22 cellular contexts compared by ENCODE assay signal in the genomic region with DNA sequence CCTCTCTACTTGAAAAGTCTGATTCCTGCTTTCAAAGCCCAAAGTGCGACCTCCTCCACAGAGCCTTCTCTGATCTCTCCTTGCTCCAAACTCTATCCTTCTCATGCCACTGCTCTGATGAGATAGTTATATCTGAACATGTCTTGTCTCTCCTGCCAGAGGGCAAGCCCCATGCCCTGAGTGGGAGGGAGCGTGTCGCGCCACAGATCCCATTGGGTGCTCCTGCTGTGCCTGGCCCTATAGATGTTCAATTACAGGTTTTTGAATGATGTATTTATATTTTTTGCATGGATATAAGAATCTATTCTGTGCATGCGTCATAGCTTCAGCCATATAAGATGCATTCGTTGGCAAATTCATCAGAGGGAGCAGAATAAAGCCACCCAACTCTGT. TPM values are rescaled to one million over a fixed set of nuclear protein-coding genes. Genes with fewer than 3 reads are reported as not detected.
DNase-seq lines count a peak whose midpoint lies in the region; ATAC-seq, FAIRE-seq and TF ChIP-seq lines count a peak whose summit lies in the region.
"Had no signal": no experiment of that assay in that cellular context is flagged by ENCODE, and none has a peak within 500 bp of the region (broad histone marks: within the 10 kb centered on the region; RNA-seq: fewer than 3 reads in every experiment).

No MANE protein-coding gene starts in this region.

- H3K36me3 Mint-ChIP-seq in stimulated activated memory B cell treated with anti-CD40 and anti-IgM and Interleukin-4, amounts not matched to agents 10 μg/mL and 1 μg/mL and 100 μg/mL, for 72 hours = no peaks in the 10 kb centered on the region

- no peak overlapping the region for H3K56ac ChIP-seq in H1 (replicated peaks; ENCODE audit: insufficient read length, low read depth, low read length)

- no peak overlapping the region for H2BK20ac ChIP-seq in H1 (ENCODE audit: low read length)

- no peak overlapping the region for H3K14ac ChIP-seq in H1 (ENCODE audit: insufficient read length)

- H3K36me3 ChIP-seq in left ventricle myocardium inferior (no peaks in the 10 kb centered on the region), H1 (ENCODE audit: control insufficient read depth in 2 of 4, insufficient read depth in 4 of 4, low read length in 3 of 4) (no peaks in the 10 kb centered on the region), neural cell (ENCODE audit: insufficient read depth, low read length) (no peaks in the 10 kb centered on the region), tibial nerve (no peaks in the 10 kb centered on the region)
- H3K36me3 ChIP-seq: colonic mucosa, pancreas, SJSA1 had no signal

- CTCF ChIA-PET in H1 (lab: Charles Lee; ENCODE audit: partially characterized antibody) = interaction anchor here (0.6 to 1.6 kb wide), 4 partner anchors 14 to 275 kb away, joined by 3 to 5 read pairs (median 4); no protein-coding TSS in a partner anchor

- H3K27me3 ChIP-seq in left ventricle myocardium inferior (ENCODE audit: low read depth) (no peaks in the 10 kb centered on the region), H1 (replicated peaks in 1 of 4; ENCODE audit: control insufficient read depth in 3 of 4, extremely low read depth in 1 of 4, insufficient read depth in 3 of 4, low read length in 3 of 4) (no peaks in the 10 kb centered on the region; a peak in 2 of 7 replicates), neural cell (ENCODE audit: insufficient read depth, low read depth, low read length) (no peaks in the 10 kb centered on the region), tibial nerve (no peaks in the 10 kb centered on the region)
- H3K27me3 ChIP-seq: colonic mucosa, pancreas, SJSA1 had no signal

- no peaks in the 10 kb centered on the region for H3F3A ChIP-seq in neural cell (ENCODE audit: insufficient read depth, low read length, poor library complexity, severe bottlenecking)

- no peaks in the 10 kb centered on the region for H3K79me1 ChIP-seq in H1 (ENCODE audit: low read depth, low read length)

- H3K27ac ChIP-seq in left ventricle myocardium inferior (replicated peaks) = peak overlapping the region; percentile 89
- no peak overlapping the region for H3K27ac ChIP-seq in H1 (ENCODE audit: low read depth, low read length)
- H3K27ac ChIP-seq in neural cell (ENCODE audit: low read length) = peak overlapping the region; percentile 55
- H3K27ac ChIP-seq in tibial nerve = peak overlapping the region in 3 of 4 donors; percentile 17 to 83 (median 75)
- H3K27ac ChIP-seq: C4-2B, colonic mucosa, pancreas, SJSA1 had no signal

- H4K20me1 ChIP-seq in H1 (replicated peaks in 1 of 2; ENCODE audit: control insufficient read depth in 1 of 2, insufficient read depth in 2 of 2, low read length in 2 of 2) (no peaks in the 10 kb centered on the region), neural cell (ENCODE audit: insufficient read depth) (no peaks in the 10 kb centered on the region)

- DNase-seq in left ventricle myocardium inferior (no peak), left ventricle myocardium superior (no peak), H1 (ENCODE audit: low read depth in 1 of 2, low spot score in 2 of 2) (no peak), tibial nerve (ENCODE audit: low spot score in 2 of 2) (no peak), SKM-1 treated with dmso at 0.1 percent for 144 hours (lab: John Stamatoyannopoulos, UW; ENCODE audit: unreplicated experiment) (no peak)
- DNase-seq: activated B cell treated with CpG ODN at 0.5 μM for 24 hours; activated CD4-positive, alpha-beta memory T cell treated with anti-CD3 and anti-CD28 coated beads, Interleukin-2, amount 10 ng/mL, durations not matched to agents 7 days and 5 days; activated naive CD4-positive, alpha-beta T cell treated with Interleukin-2 at 50 U/mL for 16 hours; activated T-cell treated with anti-CD3 and anti-CD28 coated beads, Interleukin-2, amount 50 U/mL, for 24 hours; colonic mucosa; left colon; pancreas had no signal

- no peak overlapping the region for H3K27ac Mint-ChIP-seq in stimulated activated memory B cell treated with anti-CD40 and anti-IgM and Interleukin-4, amounts not matched to agents 10 μg/mL and 1 μg/mL and 100 μg/mL, for 72 hours
- H3K27ac Mint-ChIP-seq: activated B cell treated with CpG ODN at 0.5 μM for 24 hours; activated CD4-positive, alpha-beta memory T cell treated with anti-CD3 and anti-CD28 coated beads, Interleukin-2, amount 10 ng/mL, durations not matched to agents 7 days and 5 days; activated T-cell treated with anti-CD3 and anti-CD28 coated beads, Interleukin-2, amount 50 U/mL, for 24 hours; stimulated activated naive CD8-positive, alpha-beta T cell treated with anti-CD3 and anti-CD28 coated beads, Interleukin-15, Interleukin-2, amounts not matched to agents 100 ng/mL and 50 ng/mL, for 24 hours; T-helper 2 cell treated with Interferon-gamma antibody and Interleukin-4, amounts not matched to agents 5 μg/mL and 100 μg/mL, for 36 hours had no signal

- no peak for FAIRE-seq in H1 (lab: Jason Lieb, UNC)
- FAIRE-seq: A204.1, H54, pancreas had no signal

- no peak overlapping the region for H4K8ac ChIP-seq in H1 (ENCODE audit: extremely low read depth, insufficient read depth, low read length)

- peak overlapping the region; percentile 1; the same call in 1 of the 2 replicates for H2AK5ac ChIP-seq in H1 (ENCODE audit: low read depth, low read length)

- H3K4me2 ChIP-seq in H1 (ENCODE audit: insufficient read depth in 1 of 2, low read depth in 2 of 2, low read length in 2 of 2) (peak overlapping the region; percentile 55 to 61; a peak in 2 of 4 replicates), neural cell (ENCODE audit: low read length) (no peak overlapping the region)

- H3K9me3 Mint-ChIP-seq in stimulated activated memory B cell treated with anti-CD40 and anti-IgM and Interleukin-4, amounts not matched to agents 10 μg/mL and 1 μg/mL and 100 μg/mL, for 72 hours = no peaks in the 10 kb centered on the region
- H3K9me3 Mint-ChIP-seq: activated B cell treated with CpG ODN at 0.5 μM for 24 hours; activated CD4-positive, alpha-beta memory T cell treated with anti-CD3 and anti-CD28 coated beads, Interleukin-2, amount 10 ng/mL, durations not matched to agents 7 days and 5 days; activated T-cell treated with anti-CD3 and anti-CD28 coated beads, Interleukin-2, amount 50 U/mL, for 24 hours; stimulated activated naive CD8-positive, alpha-beta T cell treated with anti-CD3 and anti-CD28 coated beads, Interleukin-15, Interleukin-2, amounts not matched to agents 100 ng/mL and 50 ng/mL, for 24 hours; T-helper 2 cell treated with Interferon-gamma antibody and Interleukin-4, amounts not matched to agents 5 μg/mL and 100 μg/mL, for 36 hours had no signal

- TF ChIP-seq POLR2A in H1 (IDR thresholded peaks at IDR 0.05; ENCODE audit: control extremely low read depth in 1 of 2, low read depth in 2 of 2, low read length in 2 of 2) (no peak), tibial nerve (IDR thresholded peaks at IDR 0.05) (no peak)

- TF ChIP-seq EP300 in H1 (IDR thresholded peaks at IDR 0.05; ENCODE audit: borderline replicate concordance in 1 of 2, low read depth in 2 of 2, low read length in 2 of 2) (no peak), neural cell (conservative IDR thresholded peaks at IDR 0.05; ENCODE audit: poor library complexity, severe bottlenecking) (no peak), tibial nerve (IDR thresholded peaks at IDR 0.05) (no peak)

- ATAC-seq in left ventricle myocardium superior = no peak
- ATAC-seq in stimulated activated memory B cell treated with anti-CD40 and anti-IgM and Interleukin-4, amounts not matched to agents 10 μg/mL and 1 μg/mL and 100 μg/mL, for 72 hours = no peak
- no peak for ATAC-seq in GM21717 (IDR thresholded peaks at IDR 0.05; ENCODE audit: unreplicated experiment)
- ATAC-seq: left colon had no signal

- TF ChIP-seq CTCF in left ventricle myocardium inferior (IDR thresholded peaks at IDR 0.05; ENCODE audit: borderline replicate concordance) (no peak), H1 (IDR thresholded peaks at IDR 0.05; ENCODE audit: control extremely low read depth in 1 of 3, insufficient read depth in 1 of 3, low read depth in 1 of 3, low read length in 3 of 3) (no peak), neural cell (IDR thresholded peaks at IDR 0.05; ENCODE audit: poor library complexity, severe bottlenecking) (no peak), tibial nerve (IDR thresholded peaks at IDR 0.05) (no peak)

- H3K27me3 Mint-ChIP-seq in stimulated activated memory B cell treated with anti-CD40 and anti-IgM and Interleukin-4, amounts not matched to agents 10 μg/mL and 1 μg/mL and 100 μg/mL, for 72 hours = peaks cover 32% of the 10 kb centered on the region
- H3K27me3 Mint-ChIP-seq: activated B cell treated with CpG ODN at 0.5 μM for 24 hours; stimulated activated naive CD8-positive, alpha-beta T cell treated with anti-CD3 and anti-CD28 coated beads, Interleukin-15, Interleukin-2, amounts not matched to agents 100 ng/mL and 50 ng/mL, for 24 hours had no signal

- no peak overlapping the region; the same call in 1 of the 2 replicates for H3K18ac ChIP-seq in H1 (ENCODE audit: extremely low read depth, low read length)

- POLR2A ChIA-PET in H1 (lab: Charles Lee; ENCODE audit: partially characterized antibody) = interaction anchor here (1.2 kb wide), 1 partner anchor 8 kb away, joined by 3 read pairs; no protein-coding TSS in a partner anchor

- no peak overlapping the region for H2BK120ac ChIP-seq in H1 (replicated peaks; ENCODE audit: low read depth, low read length)

- H2AFZ ChIP-seq in H1 (ENCODE audit: low read length) = no peak overlapping the region
- H2AFZ ChIP-seq in neural cell (ENCODE audit: low read depth, low read length) = no peak overlapping the region

- no peak for TF ChIP-seq RAD21 in H1 (IDR thresholded peaks at IDR 0.05 in 1 of 2, conservative IDR thresholded peaks at IDR 0.05 in 1 of 2; ENCODE audit: low read depth in 2 of 2, low read length in 2 of 2)
- TF ChIP-seq RAD21 in neural cell (conservative IDR thresholded peaks at IDR 0.05) = no peak

- H4K91ac ChIP-seq in H1 (replicated peaks; ENCODE audit: insufficient read length, low read length) = peak overlapping the region; percentile 36

- H3K9ac ChIP-seq in H1 (replicated peaks in 1 of 4; ENCODE audit: extremely low read depth in 1 of 4, low read depth in 3 of 4, low read length in 3 of 4) (no peak overlapping the region), neural cell (ENCODE audit: low read length) (peak overlapping the region; percentile 36)

- no peak overlapping the region for H3K4ac ChIP-seq in H1 (replicated peaks; ENCODE audit: insufficient read length, low read depth, low read length)

- peaks cover 5% of the 10 kb centered on the region for H3K4me1 Mint-ChIP-seq in stimulated activated memory B cell treated with anti-CD40 and anti-IgM and Interleukin-4, amounts not matched to agents 10 μg/mL and 1 μg/mL and 100 μg/mL, for 72 hours
- H3K4me1 Mint-ChIP-seq: activated CD4-positive, alpha-beta memory T cell treated with anti-CD3 and anti-CD28 coated beads, Interleukin-2, amount 10 ng/mL, durations not matched to agents 7 days and 5 days had no signal

- intact Hi-C loops in left ventricle myocardium inferior (cut with micrococcal nuclease) = no loop called here
- intact Hi-C loops in left ventricle myocardium superior (cut with micrococcal nuclease) = no loop called here

- H3K23ac ChIP-seq in H1 (ENCODE audit: insufficient read length) = no peak overlapping the region

- 84% methylated on average over 6 of the region's 6 CpGs; no CpG with 5 or more reads in 1 of the 2 experiments for WGBS in H1 (ENCODE audit: extremely low coverage in 1 of 2, insufficient coverage in 1 of 2, insufficient read length in 1 of 2, insufficient replicate concordance in 2 of 2, low coverage in 1 of 2, low lambda C conversion rate in 2 of 2, missing lambda C conversion rate in 1 of 2), 2 experiments
- 51 to 62% methylated on average over 6 of the region's 6 CpGs for WGBS in tibial nerve, 2 donors

- H2BK5ac ChIP-seq in H1 (ENCODE audit: low read depth, low read length) = peak overlapping the region; percentile 27; the same call in 1 of the 2 replicates

- no peaks in the 10 kb centered on the region for H3K23me2 ChIP-seq in H1 (ENCODE audit: low read depth, low read length)

- H3K4me1 ChIP-seq in left ventricle myocardium inferior = peaks cover 92% of the 10 kb centered on the region
- peaks cover 5 to 43% (median 24%) of the 10 kb centered on the region in 4 experiments for H3K4me1 ChIP-seq in H1 (replicated peaks in 1 of 4; ENCODE audit: control insufficient read depth in 3 of 4, insufficient read depth in 4 of 4, low read length in 3 of 4)
- peaks cover 0 to 77% (median 38%) of the 10 kb centered on the region in 4 donors for H3K4me1 ChIP-seq in tibial nerve
- H3K4me1 ChIP-seq: colonic mucosa, pancreas had no signal

- H3K4me3 Mint-ChIP-seq in stimulated activated memory B cell treated with anti-CD40 and anti-IgM and Interleukin-4, amounts not matched to agents 10 μg/mL and 1 μg/mL and 100 μg/mL, for 72 hours = no peak overlapping the region
- H3K4me3 Mint-ChIP-seq: activated B cell treated with CpG ODN at 0.5 μM for 24 hours; activated CD4-positive, alpha-beta memory T cell treated with anti-CD3 and anti-CD28 coated beads, Interleukin-2, amount 10 ng/mL, durations not matched to agents 7 days and 5 days; activated T-cell treated with anti-CD3 and anti-CD28 coated beads, Interleukin-2, amount 50 U/mL, for 24 hours; stimulated activated naive CD8-positive, alpha-beta T cell treated with anti-CD3 and anti-CD28 coated beads, Interleukin-15, Interleukin-2, amounts not matched to agents 100 ng/mL and 50 ng/mL, for 24 hours; T-helper 2 cell treated with Interferon-gamma antibody and Interleukin-4, amounts not matched to agents 5 μg/mL and 100 μg/mL, for 36 hours had no signal

- no peak overlapping the region for H2BK15ac ChIP-seq in H1 (ENCODE audit: low read length)

- H2BK12ac ChIP-seq in H1 (ENCODE audit: low read depth, low read length) = 0 out of 2 replicates have a peak overlapping the region, but pooled peaks have one; percentile 77

- no peak overlapping the region for H4K5ac ChIP-seq in H1 (ENCODE audit: insufficient read length, low read depth, low read length)

- H3K79me2 ChIP-seq in H1 (ENCODE audit: control insufficient read depth in 1 of 2, insufficient read depth in 2 of 2, low read length in 2 of 2) = no peaks in the 10 kb centered on the region
- peaks cover 25% of the 10 kb centered on the region for H3K79me2 ChIP-seq in neural cell (replicated peaks; ENCODE audit: insufficient read depth, low read length)

- H3K9me3 ChIP-seq in left ventricle myocardium inferior (replicated peaks) (no peaks in the 10 kb centered on the region), H1 (ENCODE audit: insufficient read depth in 2 of 2, low read depth in 1 of 2, low read length in 1 of 2) (no peaks in the 10 kb centered on the region), neural cell (ENCODE audit: low read length) (no peaks in the 10 kb centered on the region), tibial nerve (no peaks in the 10 kb centered on the region)
- H3K9me3 ChIP-seq: colonic mucosa, pancreas, SJSA1 had no signal

- H3K4me3 ChIP-seq in left ventricle myocardium inferior = no peak overlapping the region
- H3K4me3 ChIP-seq in H1 (ENCODE audit: extremely low read depth in 1 of 4, insufficient read depth in 2 of 4, low read depth in 3 of 4, low read length in 4 of 4) = peak overlapping the region in 1 of 4 experiments; percentile 24; a peak in 1 of 8 replicates
- peak overlapping the region; percentile 46 for H3K4me3 ChIP-seq in neural cell (ENCODE audit: low read length)
- H3K4me3 ChIP-seq in tibial nerve = no peak overlapping the region
- H3K4me3 ChIP-seq: colonic mucosa, pancreas, SJSA1 had no signal

- H3K9me2 ChIP-seq in neural cell (ENCODE audit: insufficient read depth, low read length) = no peaks in the 10 kb centered on the region

RNA-seq across cellular contexts. Expression of gene CORO2B, which starts 20.4 kb away (rescaled TPM):
- total RNA-seq in left ventricle myocardium inferior = 5.0 TPM
- 5.9 TPM for total RNA-seq in left ventricle myocardium superior
- 3.4 and 4.7 TPM in 2 replicates for total RNA-seq in H1 (2021; fragmentation: NEBNext Ultra II Directional; extraction: Animal tissue kit (Norgen Biotek cat#: 25700))
- 6.1 and 6.7 TPM in 2 replicates for polyA plus RNA-seq in H1 (2011; rRNA removed)
- 3.5 TPM for polyA plus RNA-seq in H1 (2011; cell fraction: cytosol; rRNA removed)
- polyA plus RNA-seq in H1 (2011; cell fraction: nucleus; rRNA removed) = 5.4 TPM
- polyA plus RNA-seq in H1 (2012, experiment 1 of 2) = 3.8 to 5.5 TPM (median 4.8 TPM) in 4 replicates
- polyA plus RNA-seq in H1 (2012, experiment 2 of 2) = 3.7 TPM
- 2.4 TPM for polyA plus RNA-seq in H1 (2013, experiment 1 of 2)
- 2.2 TPM for polyA plus RNA-seq in H1 (2013, experiment 2 of 2)
- polyA minus RNA-seq in H1 (2011; rRNA and poly(A)+ RNA removed) = 4.0 TPM in 2 replicates
- polyA minus RNA-seq in H1 (2011; cell fraction: cytosol; rRNA and poly(A)+ RNA removed) = 2.9 TPM
- polyA minus RNA-seq in H1 (2011; cell fraction: nucleus; rRNA and poly(A)+ RNA removed) = 2.2 TPM
- polyA plus RNA-seq in neural cell = 15.1 and 17.1 TPM in 2 replicates
- polyA minus RNA-seq in neural cell = 22.4 and 22.9 TPM in 2 replicates
- 10 to 100 TPM in 1 of 4 donors, 1 to 10 TPM in 3; 6.3 to 12.6 (median 9.6) TPM for total RNA-seq in tibial nerve
- total RNA-seq: activated CD4-positive, alpha-beta memory T cell treated with anti-CD3 and anti-CD28 coated beads, Interleukin-2, amount 10 ng/mL, durations not matched to agents 7 days and 5 days; G401; SJSA1 had no signal
